8 cellular contexts compared by ENCODE assay signal in the genomic region with DNA sequence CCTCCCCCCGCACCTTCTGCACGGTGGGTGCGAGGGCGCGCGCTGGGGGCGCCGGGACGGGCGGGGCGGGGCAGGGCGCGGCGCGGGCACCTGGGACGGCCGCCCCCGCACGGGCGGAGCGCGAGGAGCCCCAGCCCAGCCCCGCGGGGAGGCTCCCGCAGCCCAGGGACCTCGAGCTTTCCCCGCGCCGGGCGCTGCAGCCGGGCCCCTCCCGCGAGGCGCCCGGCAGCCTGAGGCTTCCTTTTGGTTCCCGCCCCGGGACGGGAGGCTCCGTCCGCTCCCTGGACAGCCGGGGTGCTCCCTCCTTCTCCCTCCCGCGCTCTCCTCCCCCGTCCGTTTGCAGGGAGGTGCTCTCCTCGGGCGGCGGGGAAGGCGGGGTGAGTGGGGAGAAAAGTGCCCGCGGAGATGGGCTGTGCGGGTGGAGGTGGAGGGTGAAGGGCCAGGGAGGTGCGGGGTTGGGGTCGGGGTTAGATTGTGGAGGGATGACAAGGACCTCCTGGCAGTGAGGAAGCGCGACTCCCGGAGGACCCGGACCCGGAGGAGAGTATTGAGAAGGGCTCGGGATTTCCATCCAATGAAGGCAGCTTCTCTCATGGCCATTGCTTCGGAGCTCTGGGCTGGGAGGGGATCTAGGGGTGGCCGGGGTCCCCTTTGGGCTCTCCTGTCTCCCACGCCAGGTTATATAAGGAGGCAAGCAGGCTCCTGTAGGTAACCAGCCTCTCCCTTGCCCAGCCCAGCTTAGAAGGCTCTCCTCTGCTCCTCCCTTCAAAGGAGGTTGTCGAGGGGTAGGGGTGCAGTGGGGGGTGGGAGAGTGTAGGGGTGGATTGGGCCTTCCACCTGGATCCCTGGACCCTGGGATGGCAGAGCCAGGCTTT. TPM values are rescaled to one million over a fixed set of nuclear protein-coding genes. Genes with fewer than 3 reads are reported as not detected.
DNase-seq lines count a peak whose midpoint lies in the region; ATAC-seq and TF ChIP-seq lines count a peak whose summit lies in the region.

No MANE protein-coding gene starts in this region.

- H3K4me3 ChIP-seq in endocrine pancreas (ENCODE audit: control insufficient read depth, insufficient read depth, low read length), result no peak overlapping the region
- H3K4me3 ChIP-seq in transverse colon, result peak overlapping the region; percentile 62 to 93 (median 76)

- in situ Hi-C loops in GM13976 (cut with MboI; ENCODE audit: low sequenced_read_pairs, unreplicated experiment), result no loop called here
- in situ Hi-C loops in transverse colon (cut with MboI; ENCODE audit: low pct_ligation_motif_present in 1 of 4, low pct_unique_long_range_greater_than_20kb in 1 of 4, low sequenced_read_pairs in 3 of 4), result no loop called here

- intact Hi-C loops in transverse colon (cut with DNase I; ENCODE audit: low total_unique reads), result no loop called here

- WGBS in transverse colon (ENCODE audit: low coverage in 1 of 2), 2 donors, result 5% methylated on average over 15 of the region's 64 CpGs; no CpG with 5 or more reads in 1 of the 2 donors

- ATAC-seq in HG02852 (IDR thresholded peaks at IDR 0.05; ENCODE audit: unreplicated experiment) (peak; percentile 9), HG03565 (IDR thresholded peaks at IDR 0.05; ENCODE audit: unreplicated experiment) (no peak)

- H3K9me3 Mint-ChIP-seq in T-helper 2 cell treated with Interferon-gamma antibody and Interleukin-4, amounts not matched to agents 5 μg/mL and 100 μg/mL, for 36 hours, result peaks cover 8% of the 10 kb centered on the region

- H3K36me3 Mint-ChIP-seq in T-helper 2 cell treated with Interferon-gamma antibody and Interleukin-4, amounts not matched to agents 5 μg/mL and 100 μg/mL, for 36 hours (ENCODE audit: low read depth), result no peaks in the 10 kb centered on the region

- H3K4me1 ChIP-seq in endocrine pancreas (ENCODE audit: control insufficient read depth, insufficient read depth, low read length) (no peaks in the 10 kb centered on the region), transverse colon (peaks cover 30 to 63% (median 45%) of the 10 kb centered on the region in 4 donors)

- DNase-seq in GM13976 (ENCODE audit: low spot score), result peak; percentile 64
- DNase-seq in T-helper 2 cell treated with Interferon-gamma antibody and Interleukin-4, amounts not matched to agents 5 μg/mL and 100 μg/mL, for 36 hours (ENCODE audit: low spot score), result peak; percentile 19
- peak; percentile 29 for DNase-seq in midbrain (lab: John Stamatoyannopoulos, UW)
- peak; percentile 63 for DNase-seq in transverse colon
- DNase-seq in dedifferentiated amniotic fluid mesenchymal stem cell (ENCODE audit: extremely low spot score), result no peak

- peak overlapping the region; percentile 80 for H3K4me3 Mint-ChIP-seq in T-helper 2 cell treated with Interferon-gamma antibody and Interleukin-4, amounts not matched to agents 5 μg/mL and 100 μg/mL, for 36 hours

- no peak for TF ChIP-seq EP300 in transverse colon (IDR thresholded peaks at IDR 0.05; ENCODE audit: low read depth)

- no peak for TF ChIP-seq POLR2A in transverse colon (IDR thresholded peaks at IDR 0.05)

- H3K27me3 ChIP-seq in endocrine pancreas (ENCODE audit: control insufficient read depth, insufficient read depth, low read length) (no peaks in the 10 kb centered on the region), transverse colon (no peaks in the 10 kb centered on the region)

- H3K9ac ChIP-seq in endocrine pancreas (ENCODE audit: control insufficient read depth, insufficient read depth, low read length), result peak overlapping the region; percentile 66

- H3K27ac Mint-ChIP-seq in T-helper 2 cell treated with Interferon-gamma antibody and Interleukin-4, amounts not matched to agents 5 μg/mL and 100 μg/mL, for 36 hours, result no peak overlapping the region

- H3K27ac ChIP-seq in transverse colon, result peak overlapping the region; percentile 86 to 92 (median 91)

- TF ChIP-seq CTCF in GM13976 (IDR thresholded peaks at IDR 0.05; ENCODE audit: borderline replicate concordance, control extremely low read depth, extremely low read depth, insufficient read depth, missing control alignments) (no peak), transverse colon (IDR thresholded peaks at IDR 0.05) (no peak)

- peaks cover 14% of the 10 kb centered on the region for H3K4me1 Mint-ChIP-seq in T-helper 2 cell treated with Interferon-gamma antibody and Interleukin-4, amounts not matched to agents 5 μg/mL and 100 μg/mL, for 36 hours (ENCODE audit: low read depth)

- H3K36me3 ChIP-seq in endocrine pancreas (ENCODE audit: control insufficient read depth, insufficient read depth, low read length) (no peaks in the 10 kb centered on the region), transverse colon (no peaks in the 10 kb centered on the region)

- H3K9me3 ChIP-seq in endocrine pancreas (ENCODE audit: control insufficient read depth, low read length), result no peaks in the 10 kb centered on the region
- no peaks in the 10 kb centered on the region for H3K9me3 ChIP-seq in transverse colon

- H3K27me3 Mint-ChIP-seq in T-helper 2 cell treated with Interferon-gamma antibody and Interleukin-4, amounts not matched to agents 5 μg/mL and 100 μg/mL, for 36 hours (ENCODE audit: low read depth), result peaks cover 15% of the 10 kb centered on the region

RNA-seq across cellular contexts. Expression of gene JDP2, which starts 0.6 kb away (rescaled TPM):
- 100 to 1,000 TPM in 1 of 4 donors, 10 to 100 TPM in 3; 49.2 to 108 (median 57.8) TPM for total RNA-seq in transverse colon
